8 cellular contexts compared by ENCODE assay signal in genomic region chrX:21840199-21840557, GRCh38. TPM values are rescaled to one million over a fixed set of nuclear protein-coding genes. Genes with fewer than 3 reads are reported as not detected.
DNase-seq lines count a peak whose midpoint lies in the region; ATAC-seq lines count a peak whose summit lies in the region.

No MANE protein-coding gene starts in this region.

- DNase-seq in activated CD4-positive, alpha-beta T cell treated with anti-CD3 and anti-CD28 coated beads for 36 hours: peak; percentile 45
- DNase-seq in activated CD4-positive, alpha-beta T cell treated with anti-CD3 and anti-CD28 coated beads, Interleukin-2, amount 50 U/mL, for 1 hour: no peak
- DNase-seq in activated T-helper 1 cell treated with anti-CD3 and anti-CD28 coated beads, Interleukin-12 subunit alpha, Interleukin-12 subunit beta, Interleukin-2, Interleukin-4 antibody, amounts not matched to agents 30 ng/mL and 10 ng/mL and 1 ng/mL, durations not matched to agents 14 hours and 24 hours and 36 hours (ENCODE audit: low spot score): no peak
- no peak for DNase-seq in immature natural killer cell

- peaks cover 7% of the 10 kb centered on the region for H3K36me3 Mint-ChIP-seq in activated CD4-positive, alpha-beta T cell treated with anti-CD3 and anti-CD28 coated beads for 36 hours (ENCODE audit: low read depth)
- peaks cover 7% of the 10 kb centered on the region for H3K36me3 Mint-ChIP-seq in activated T-helper 1 cell treated with anti-CD3 and anti-CD28 coated beads, Interleukin-12 subunit alpha, Interleukin-12 subunit beta, Interleukin-2, Interleukin-4 antibody, amounts not matched to agents 30 ng/mL and 10 ng/mL and 1 ng/mL, durations not matched to agents 14 hours and 24 hours and 36 hours (ENCODE audit: low read depth)
- H3K36me3 Mint-ChIP-seq in immature natural killer cell: peaks cover 2% of the 10 kb centered on the region in 3 donors
- H3K36me3 Mint-ChIP-seq in stimulated activated memory B cell treated with anti-CD40 and anti-IgM and Interleukin-4, amounts not matched to agents 10 μg/mL and 1 μg/mL and 100 μg/mL, for 72 hours: peaks cover 10% of the 10 kb centered on the region

- no peaks in the 10 kb centered on the region for H3K9me3 Mint-ChIP-seq in activated CD4-positive, alpha-beta T cell treated with anti-CD3 and anti-CD28 coated beads for 36 hours (ENCODE audit: low read depth)
- no peaks in the 10 kb centered on the region for H3K9me3 Mint-ChIP-seq in activated T-helper 1 cell treated with anti-CD3 and anti-CD28 coated beads, Interleukin-12 subunit alpha, Interleukin-12 subunit beta, Interleukin-2, Interleukin-4 antibody, amounts not matched to agents 30 ng/mL and 10 ng/mL and 1 ng/mL, durations not matched to agents 14 hours and 24 hours and 36 hours
- peaks cover 0 to 2% (median 0%) of the 10 kb centered on the region in 6 donors for H3K9me3 Mint-ChIP-seq in immature natural killer cell
- H3K9me3 Mint-ChIP-seq in stimulated activated memory B cell treated with anti-CD40 and anti-IgM and Interleukin-4, amounts not matched to agents 10 μg/mL and 1 μg/mL and 100 μg/mL, for 72 hours: no peaks in the 10 kb centered on the region

- peak overlapping the region; percentile 84 for H3K4me3 Mint-ChIP-seq in activated CD4-positive, alpha-beta T cell treated with anti-CD3 and anti-CD28 coated beads for 36 hours
- H3K4me3 Mint-ChIP-seq in activated T-helper 1 cell treated with anti-CD3 and anti-CD28 coated beads, Interleukin-12 subunit alpha, Interleukin-12 subunit beta, Interleukin-2, Interleukin-4 antibody, amounts not matched to agents 30 ng/mL and 10 ng/mL and 1 ng/mL, durations not matched to agents 14 hours and 24 hours and 36 hours: peak overlapping the region; percentile 88
- peak overlapping the region; percentile 83 to 96 (median 92) for H3K4me3 Mint-ChIP-seq in immature natural killer cell
- peak overlapping the region; percentile 92 for H3K4me3 Mint-ChIP-seq in stimulated activated memory B cell treated with anti-CD40 and anti-IgM and Interleukin-4, amounts not matched to agents 10 μg/mL and 1 μg/mL and 100 μg/mL, for 72 hours

- intact Hi-C loops in activated CD4-positive, alpha-beta T cell treated with anti-CD3 and anti-CD28 coated beads for 36 hours (cut with DNase I, micrococcal nuclease): loop anchor here (2.0 to 5.0 kb wide), 2 partner anchors 102 to 133 kb away; partner anchors contain the start of gene SMS (in 1 of the 2)
- intact Hi-C loops in activated T-helper 1 cell treated with anti-CD3 and anti-CD28 coated beads, Interleukin-12 subunit alpha, Interleukin-12 subunit beta, Interleukin-2, Interleukin-4 antibody, amounts not matched to agents 30 ng/mL and 10 ng/mL and 1 ng/mL, durations not matched to agents 14 hours and 24 hours and 36 hours (cut with micrococcal nuclease): loop anchor here (1.0 to 10.0 kb wide), 6 partner anchors 100 to 1575 kb away; partner anchors contain the start of genes CNKSR2 and SMS

- CTCF ChIA-PET in activated CD4-positive, alpha-beta T cell treated with anti-CD3 and anti-CD28 coated beads for 36 hours (lab: Charles Lee): interaction anchor here (0.7 kb wide), 1 partner anchor 95 kb away, joined by 3 read pairs; no protein-coding TSS in a partner anchor

- H3K4me1 Mint-ChIP-seq in activated CD4-positive, alpha-beta T cell treated with anti-CD3 and anti-CD28 coated beads for 36 hours: peaks cover 11% of the 10 kb centered on the region
- H3K4me1 Mint-ChIP-seq in activated T-helper 1 cell treated with anti-CD3 and anti-CD28 coated beads, Interleukin-12 subunit alpha, Interleukin-12 subunit beta, Interleukin-2, Interleukin-4 antibody, amounts not matched to agents 30 ng/mL and 10 ng/mL and 1 ng/mL, durations not matched to agents 14 hours and 24 hours and 36 hours (ENCODE audit: low read depth): peaks cover 14% of the 10 kb centered on the region
- H3K4me1 Mint-ChIP-seq in immature natural killer cell: peaks cover 8 to 9% of the 10 kb centered on the region in 2 donors
- peaks cover 5% of the 10 kb centered on the region for H3K4me1 Mint-ChIP-seq in stimulated activated memory B cell treated with anti-CD40 and anti-IgM and Interleukin-4, amounts not matched to agents 10 μg/mL and 1 μg/mL and 100 μg/mL, for 72 hours

- no peaks in the 10 kb centered on the region for H3K27me3 Mint-ChIP-seq in activated CD4-positive, alpha-beta T cell treated with anti-CD3 and anti-CD28 coated beads for 36 hours
- H3K27me3 Mint-ChIP-seq in activated T-helper 1 cell treated with anti-CD3 and anti-CD28 coated beads, Interleukin-12 subunit alpha, Interleukin-12 subunit beta, Interleukin-2, Interleukin-4 antibody, amounts not matched to agents 30 ng/mL and 10 ng/mL and 1 ng/mL, durations not matched to agents 14 hours and 24 hours and 36 hours (ENCODE audit: insufficient read depth): no peaks in the 10 kb centered on the region
- peaks cover 0 to 2% (median 2%) of the 10 kb centered on the region in 3 donors for H3K27me3 Mint-ChIP-seq in immature natural killer cell (ENCODE audit: low read depth in 3 of 3)
- no peaks in the 10 kb centered on the region for H3K27me3 Mint-ChIP-seq in stimulated activated memory B cell treated with anti-CD40 and anti-IgM and Interleukin-4, amounts not matched to agents 10 μg/mL and 1 μg/mL and 100 μg/mL, for 72 hours

- ATAC-seq in activated CD4-positive, alpha-beta T cell treated with anti-CD3 and anti-CD28 coated beads for 36 hours: peak; percentile 48
- peak; percentile 11 for ATAC-seq in HG03432 (IDR thresholded peaks at IDR 0.05; ENCODE audit: unreplicated experiment)
- no peak for ATAC-seq in stimulated activated memory B cell treated with anti-CD40 and anti-IgM and Interleukin-4, amounts not matched to agents 10 μg/mL and 1 μg/mL and 100 μg/mL, for 72 hours
- no peak for ATAC-seq in HG03135 (IDR thresholded peaks at IDR 0.05; ENCODE audit: unreplicated experiment)
- ATAC-seq in HG02610 (IDR thresholded peaks at IDR 0.05; ENCODE audit: unreplicated experiment): no peak

- POLR2A ChIA-PET in activated CD4-positive, alpha-beta T cell treated with anti-CD3 and anti-CD28 coated beads for 36 hours (lab: Charles Lee): no interaction called here

- H3K27ac Mint-ChIP-seq in activated CD4-positive, alpha-beta T cell treated with anti-CD3 and anti-CD28 coated beads for 36 hours: peak overlapping the region; percentile 92
- peak overlapping the region; percentile 90 for H3K27ac Mint-ChIP-seq in activated T-helper 1 cell treated with anti-CD3 and anti-CD28 coated beads, Interleukin-12 subunit alpha, Interleukin-12 subunit beta, Interleukin-2, Interleukin-4 antibody, amounts not matched to agents 30 ng/mL and 10 ng/mL and 1 ng/mL, durations not matched to agents 14 hours and 24 hours and 36 hours
- H3K27ac Mint-ChIP-seq in immature natural killer cell: peak overlapping the region; percentile 38 to 83 (median 72)
- H3K27ac Mint-ChIP-seq in stimulated activated memory B cell treated with anti-CD40 and anti-IgM and Interleukin-4, amounts not matched to agents 10 μg/mL and 1 μg/mL and 100 μg/mL, for 72 hours: peak overlapping the region; percentile 91

RNA-seq across cellular contexts. Expression of gene MBTPS2, which starts 0.8 kb away (rescaled TPM):
- total RNA-seq in activated CD4-positive, alpha-beta T cell treated with anti-CD3 and anti-CD28 coated beads for 36 hours: 1 to 10 TPM; 6.9 to 7.8 TPM
- 10.5 and 11.3 TPM in 2 replicates for total RNA-seq in activated T-helper 1 cell treated with anti-CD3 and anti-CD28 coated beads, Interleukin-12 subunit alpha, Interleukin-12 subunit beta, Interleukin-2, Interleukin-4 antibody, amounts not matched to agents 30 ng/mL and 10 ng/mL and 1 ng/mL, durations not matched to agents 14 hours and 24 hours and 36 hours
- polyA plus RNA-seq in immature natural killer cell: 1 to 10 TPM; 4.4 to 6.9 (median 5.1) TPM

RNA-seq across cellular contexts. Expression of gene YY2, which starts 15.6 kb away (rescaled TPM):
- 1 to 10 TPM in 1 of 2 experiments, under 1 TPM in 1; 0.88 to 1.3 TPM for total RNA-seq in activated CD4-positive, alpha-beta T cell treated with anti-CD3 and anti-CD28 coated beads for 36 hours
- total RNA-seq in activated T-helper 1 cell treated with anti-CD3 and anti-CD28 coated beads, Interleukin-12 subunit alpha, Interleukin-12 subunit beta, Interleukin-2, Interleukin-4 antibody, amounts not matched to agents 30 ng/mL and 10 ng/mL and 1 ng/mL, durations not matched to agents 14 hours and 24 hours and 36 hours: 2.2 and 2.3 TPM in 2 replicates
- under 1 TPM; 0.21 to 0.69 (median 0.48) TPM for polyA plus RNA-seq in immature natural killer cell

Comparison
In these comparisons a context has a peak if more than half of its experiments do, and no peak if none do; other contexts are left out.
1. ATAC-seq: peak in activated CD4-positive, alpha-beta T cell treated with anti-CD3 and anti-CD28 coated beads for 36 hours (single experiment) and HG03432 (single experiment); none in stimulated activated memory B cell treated with anti-CD40 and anti-IgM and Interleukin-4, amounts not matched to agents 10 μg/mL and 1 μg/mL and 100 μg/mL, for 72 hours (single experiment), HG03135 (single experiment) and HG02610 (single experiment).
2. Peak in every context shown above with its lines, with median percentiles within 50 percentile points of each other: H3K27ac Mint-ChIP-seq and H3K4me3 Mint-ChIP-seq.